ENCODE assay signal across 25 cellular contexts in genomic region chr5:570886-571285, GRCh38.
"Had no signal": no experiment of that assay in that cellular context is flagged by ENCODE, and none has a peak within 500 bp of the region (broad histone marks: within the 10 kb centered on the region; RNA-seq: fewer than 3 reads in every experiment).

No MANE protein-coding gene starts in this region.

- H3K9me3 Mint-ChIP-seq: activated CD4-positive, alpha-beta T cell treated with anti-CD3 and anti-CD28 coated beads, Interleukin-2, amount 10 ng/mL, durations not matched to agents 24 days and 14 days; T-helper 1 cell treated with Interleukin-12 subunit alpha and Interleukin-12 subunit beta and Interleukin-4 antibody, amounts not matched to agents 30 μg/mL and 1 μg/mL, for 36 hours had no signal

- H3K27ac ChIP-seq: ascending aorta, body of pancreas, Peyer's patch had no signal

- H3K27ac Mint-ChIP-seq: activated B cell treated with CpG ODN at 0.5 μM for 24 hours; activated CD4-positive, alpha-beta T cell treated with anti-CD3 and anti-CD28 coated beads, Interleukin-2, amount 10 ng/mL, durations not matched to agents 24 days and 14 days; activated naive CD4-positive, alpha-beta T cell treated with anti-CD3 and anti-CD28 coated beads, Interleukin-2, amount 50 U/mL, for 72 hours; activated naive CD8-positive, alpha-beta T cell treated with anti-CD3 and anti-CD28 coated beads, Interleukin-2, amount 50 U/mL, for 24 hours; T-helper 1 cell treated with Interleukin-12 subunit alpha and Interleukin-12 subunit beta and Interleukin-4 antibody, amounts not matched to agents 30 μg/mL and 1 μg/mL, for 36 hours had no signal

- H3K36me3 ChIP-seq: ascending aorta, Peyer's patch had no signal

- H3K4me1 ChIP-seq: ascending aorta, Peyer's patch had no signal

- H3K27me3 ChIP-seq: ascending aorta, body of pancreas, Peyer's patch had no signal

- DNase-seq: activated B cell treated with CpG ODN at 0.5 μM for 24 hours; activated CD4-positive, alpha-beta T cell treated with anti-CD3 and anti-CD28 coated beads for 1 hour; activated CD4-positive, alpha-beta T cell treated with anti-CD3 and anti-CD28 coated beads, Interleukin-2, amount 10 ng/mL, durations not matched to agents 24 days and 14 days; activated CD4-positive, alpha-beta T cell treated with anti-CD3 and anti-CD28 coated beads, Interleukin-2, amount 50 U/mL, for 48 hours; activated effector memory CD4-positive, alpha-beta T cell treated with anti-CD3 and anti-CD28 coated beads, Interleukin-2, amount 50 U/mL, for 16 hours; activated naive CD4-positive, alpha-beta T cell treated with Interleukin-2 at 50 U/mL for 16 hours; activated naive CD8-positive, alpha-beta T cell treated with anti-CD3 and anti-CD28 coated beads, Interleukin-2, amount 50 U/mL, for 24 hours; activated T-cell treated with anti-CD3 and anti-CD28 coated beads, Interleukin-2, amount 50 U/mL, for 4 hours; amniotic stem cell; body of pancreas; Karpas-422; MM.1S; NCI-H1105 treated with DMSO at 0.1 percent for 48 hours; NCI-H1436 treated with DMSO at 0.1 percent for 48 hours; NCI-H187; NCI-H2081; NCI-H446; NCI-H524; SHP77 treated with DMSO at 0.1 percent for 48 hours; T-helper 9 cell had no signal

- H3K9me3 ChIP-seq: ascending aorta, body of pancreas had no signal

- ATAC-seq: activated naive CD4-positive, alpha-beta T cell treated with anti-CD3 and anti-CD28 coated beads, Interleukin-2, amount 50 U/mL, for 72 hours; activated naive CD8-positive, alpha-beta T cell treated with anti-CD3 and anti-CD28 coated beads, Interleukin-2, amount 50 U/mL, for 24 hours; activated T-cell treated with anti-CD3 and anti-CD28 coated beads, Interleukin-2, amount 50 U/mL, for 4 hours; body of pancreas; K562 had no signal

- H3K4me3 ChIP-seq: ascending aorta, body of pancreas, K562, Peyer's patch had no signal

- H3K4me3 Mint-ChIP-seq: activated B cell treated with CpG ODN at 0.5 μM for 24 hours; activated CD4-positive, alpha-beta T cell treated with anti-CD3 and anti-CD28 coated beads, Interleukin-2, amount 10 ng/mL, durations not matched to agents 24 days and 14 days; activated naive CD8-positive, alpha-beta T cell treated with anti-CD3 and anti-CD28 coated beads, Interleukin-2, amount 50 U/mL, for 24 hours; activated T-cell treated with anti-CD3 and anti-CD28 coated beads, Interleukin-2, amount 50 U/mL, for 4 hours; T-helper 1 cell treated with Interleukin-12 subunit alpha and Interleukin-12 subunit beta and Interleukin-4 antibody, amounts not matched to agents 30 μg/mL and 1 μg/mL, for 36 hours had no signal

- H3K4me1 Mint-ChIP-seq: activated CD4-positive, alpha-beta T cell treated with anti-CD3 and anti-CD28 coated beads, Interleukin-2, amount 10 ng/mL, durations not matched to agents 24 days and 14 days; activated naive CD8-positive, alpha-beta T cell treated with anti-CD3 and anti-CD28 coated beads, Interleukin-2, amount 50 U/mL, for 24 hours had no signal
